Comparison of ENCODE assay signal across 8 cellular contexts in genomic region chr3:107525954-107526305, GRCh38. TPM values are rescaled to one million over a fixed set of nuclear protein-coding genes. Genes with fewer than 3 reads are reported as not detected.
DNase-seq lines count a peak whose midpoint lies in the region; ATAC-seq and TF ChIP-seq lines count a peak whose summit lies in the region.

No MANE protein-coding gene starts in this region.

- H3K36me3 ChIP-seq in CD8-positive, alpha-beta memory T cell (ENCODE audit: insufficient read depth, low read length), result no peaks in the 10 kb centered on the region
- peaks cover 6% of the 10 kb centered on the region; the same call in 1 of the 2 replicates for H3K36me3 ChIP-seq in PC-3 (ENCODE audit: low read depth, low read length)
- H3K36me3 ChIP-seq in neutrophil, result no peaks in the 10 kb centered on the region

- H3K4me2 ChIP-seq in PC-3 (ENCODE audit: low read length), result peak overlapping the region; percentile 96

- intact Hi-C loops in PC-3 (cut with micrococcal nuclease), result no loop called here

- DNase-seq in CD8-positive, alpha-beta memory T cell, result no peak
- DNase-seq in PC-3 (peak; percentile 9), endothelial cell (ENCODE audit: low spot score) (no peak), DMS153 treated with DMSO at 0.1 percent for 48 hours (lab: John Stamatoyannopoulos, UW; ENCODE audit: unreplicated experiment) (no peak), NCI-H510A treated with DMSO at 0.1 percent for 48 hours (lab: John Stamatoyannopoulos, UW) (no peak)

- H3K9ac ChIP-seq in PC-3 (ENCODE audit: low read length), result peak overlapping the region; percentile 64

- no peaks in the 10 kb centered on the region for H4K20me1 ChIP-seq in PC-3 (ENCODE audit: low read length)

- peak overlapping the region; percentile 97 for H2AFZ ChIP-seq in PC-3 (ENCODE audit: low read length)

- peaks cover 11% of the 10 kb centered on the region for H3K4me1 ChIP-seq in CD8-positive, alpha-beta memory T cell (ENCODE audit: insufficient read depth, low read length)
- peaks cover 14% of the 10 kb centered on the region for H3K4me1 ChIP-seq in PC-3 (ENCODE audit: insufficient read depth, low read length)
- peaks cover 16 to 20% of the 10 kb centered on the region in 2 experiments for H3K4me1 ChIP-seq in neutrophil (ENCODE audit: control insufficient read depth in 1 of 2, insufficient read depth in 1 of 2, low read depth in 1 of 2, low read length in 1 of 2)

- no peaks in the 10 kb centered on the region for H3K9me2 ChIP-seq in PC-3 (replicated peaks; ENCODE audit: low read length)

- H3K27me3 Mint-ChIP-seq in CD8-positive, alpha-beta memory T cell, result peaks cover 0 to 1% of the 10 kb centered on the region in 2 donors
- peaks cover 5% of the 10 kb centered on the region for H3K27me3 Mint-ChIP-seq in endothelial cell (ENCODE audit: unreplicated experiment)

- peaks cover 48% of the 10 kb centered on the region for H3K79me2 ChIP-seq in PC-3 (ENCODE audit: low read length)

- TF ChIP-seq CTCF in PC-3 (conservative IDR thresholded peaks at IDR 0.05; ENCODE audit: low read depth, low read length), result no peak
- no peak for TF ChIP-seq CTCF in endothelial cell (IDR thresholded peaks at IDR 0.05; ENCODE audit: unreplicated experiment)
- TF ChIP-seq CTCF in neutrophil (IDR thresholded peaks at IDR 0.05), result no peak

- peaks cover 39 to 64% (median 62%) of the 10 kb centered on the region in 3 donors for H3K4me1 Mint-ChIP-seq in CD8-positive, alpha-beta memory T cell
- peaks cover 15% of the 10 kb centered on the region for H3K4me1 Mint-ChIP-seq in endothelial cell (ENCODE audit: unreplicated experiment)

- ATAC-seq in PC-3, result no peak
- ATAC-seq in HG02678 (IDR thresholded peaks at IDR 0.05; ENCODE audit: unreplicated experiment), result no peak
- ATAC-seq in HG03460 (IDR thresholded peaks at IDR 0.05; ENCODE audit: unreplicated experiment), result no peak

- H3K4me3 Mint-ChIP-seq in CD8-positive, alpha-beta memory T cell, result peak overlapping the region; percentile 93 to 98 (median 96)
- peak overlapping the region; percentile 99 for H3K4me3 Mint-ChIP-seq in endothelial cell (ENCODE audit: unreplicated experiment)

- no peaks in the 10 kb centered on the region for H3K9me3 Mint-ChIP-seq in CD8-positive, alpha-beta memory T cell
- H3K9me3 Mint-ChIP-seq in endothelial cell (ENCODE audit: unreplicated experiment), result peaks cover 4% of the 10 kb centered on the region

- H3K4me3 ChIP-seq in CD8-positive, alpha-beta memory T cell (ENCODE audit: low read length), result peak overlapping the region; percentile 54
- H3K4me3 ChIP-seq in PC-3 (ENCODE audit: low read length), result peak overlapping the region; percentile 90
- H3K4me3 ChIP-seq in neutrophil (ENCODE audit: low read depth in 1 of 2, low read length in 1 of 2), result peak overlapping the region; percentile 83 to 94

- CTCF ChIA-PET in CD8-positive, alpha-beta memory T cell (lab: Charles Lee), result interaction anchor here (1.2 kb wide), 1 partner anchor 96 kb away, joined by 3 read pairs; no protein-coding TSS in a partner anchor
- CTCF ChIA-PET in PC-3 (lab: Charles Lee), result no interaction called here

- BruUV-seq in PC-3 (replicated peaks; lab: Mats Ljungman, UMichigan), result no TSS peak

- no peaks in the 10 kb centered on the region for H3K27me3 ChIP-seq in CD8-positive, alpha-beta memory T cell (ENCODE audit: insufficient read depth, low read length, poor library complexity, severe bottlenecking)
- H3K27me3 ChIP-seq in PC-3 (ENCODE audit: low read length) (no peaks in the 10 kb centered on the region), neutrophil (peaks cover 10% of the 10 kb centered on the region)

- H3K27ac Mint-ChIP-seq in CD8-positive, alpha-beta memory T cell, result peak overlapping the region; percentile 81 to 97 (median 94)
- no peak overlapping the region for H3K27ac Mint-ChIP-seq in endothelial cell (ENCODE audit: unreplicated experiment)

- H3K36me3 Mint-ChIP-seq in CD8-positive, alpha-beta memory T cell, result peaks cover 0 to 42% (median 9%) of the 10 kb centered on the region in 3 donors
- H3K36me3 Mint-ChIP-seq in endothelial cell (ENCODE audit: low read depth, unreplicated experiment), result peaks cover 11% of the 10 kb centered on the region

- POLR2A ChIA-PET in CD8-positive, alpha-beta memory T cell (lab: Charles Lee), result no interaction called here
- POLR2A ChIA-PET in PC-3 (lab: Charles Lee; ENCODE audit: unreplicated experiment), result no interaction called here

- H3F3A ChIP-seq in PC-3 (ENCODE audit: low read length, unreplicated experiment), result no peaks in the 10 kb centered on the region

- no peaks in the 10 kb centered on the region for H3K9me3 ChIP-seq in CD8-positive, alpha-beta memory T cell (ENCODE audit: low read length)
- no peaks in the 10 kb centered on the region for H3K9me3 ChIP-seq in PC-3 (ENCODE audit: low read length)
- H3K9me3 ChIP-seq in neutrophil, result no peaks in the 10 kb centered on the region

- no peak overlapping the region for H3K27ac ChIP-seq in CD8-positive, alpha-beta memory T cell (ENCODE audit: low read depth, low read length)
- H3K27ac ChIP-seq in PC-3 (ENCODE audit: low read length), result no peak overlapping the region
- H3K27ac ChIP-seq in neutrophil, result no peak overlapping the region

RNA-seq across cellular contexts. Expression of gene BBX, which starts 3.2 kb away (rescaled TPM):
- 10 to 100 TPM; 44.5 to 54.0 TPM for total RNA-seq in CD8-positive, alpha-beta memory T cell
- 126 TPM for polyA plus RNA-seq in CD8-positive, alpha-beta memory T cell
- 45.8 and 66.8 TPM in 2 replicates for total RNA-seq in PC-3 (2014; rRNA removed)
- 54.3 TPM for total RNA-seq in endothelial cell (ENCODE audit: unreplicated experiment)
